Comparison of ENCODE assay signal across 1 cellular context in genomic region chr15:73991260-73991659, GRCh38.
TF ChIP-seq lines count a peak whose summit lies in the region.

No MANE protein-coding gene starts in this region.

TF ChIP-seq in HEK293, 187 proteins besides CTCF, POLR2A, EP300 and RAD21 (continued from another document):
- TF ChIP-seq ZNF341 (tag by site-specific recombination; IDR thresholded peaks at IDR 0.05; ENCODE audit: low read depth): no peak
- TF ChIP-seq ZNF184 (tag by site-specific recombination; IDR thresholded peaks at IDR 0.05): no peak
- TF ChIP-seq ZIC2 (tag by site-specific recombination; IDR thresholded peaks at IDR 0.05): no peak
- peak; percentile 33 for TF ChIP-seq SP2 (tag by site-specific recombination; IDR thresholded peaks at IDR 0.05)
- no peak for TF ChIP-seq ZBTB7A (tag by site-specific recombination; IDR thresholded peaks at IDR 0.05; ENCODE audit: low read depth)
- TF ChIP-seq WT1 (tag by site-specific recombination; IDR thresholded peaks at IDR 0.05): no peak
- no peak for TF ChIP-seq ZNF776 (tag by site-specific recombination; IDR thresholded peaks at IDR 0.05; ENCODE audit: borderline replicate concordance)
- no peak for TF ChIP-seq ZNF362 (tag by site-specific recombination; IDR thresholded peaks at IDR 0.05)
- TF ChIP-seq ZNF2 (tag by site-specific recombination; IDR thresholded peaks at IDR 0.05): no peak
- no peak; the same call in 1 of the 2 replicates for TF ChIP-seq ZBTB20 (tag by site-specific recombination; IDR thresholded peaks at IDR 0.05)
- 0 out of 2 replicates have a peak, but pooled peaks have one; percentile 36 for TF ChIP-seq ZBTB17 (tag by site-specific recombination; IDR thresholded peaks at IDR 0.05)
- no peak for TF ChIP-seq ZNF529 (tag by site-specific recombination; IDR thresholded peaks at IDR 0.05; ENCODE audit: insufficient replicate concordance)
- no peak for TF ChIP-seq ZNF132 (tag by site-specific recombination; IDR thresholded peaks at IDR 0.05; ENCODE audit: borderline replicate concordance)
- no peak for TF ChIP-seq ZBTB26 (tag by site-specific recombination; optimal IDR thresholded peaks at IDR 0.05)
